Comparison of ENCODE assay signal across 23 cellular contexts in genomic region chr3:105775368-105775767, GRCh38.
DNase-seq lines count a peak whose midpoint lies in the region; ATAC-seq, FAIRE-seq and TF ChIP-seq lines count a peak whose summit lies in the region.
"Had no signal": no experiment of that assay in that cellular context is flagged by ENCODE, and none has a peak within 500 bp of the region (broad histone marks: within the 10 kb centered on the region; RNA-seq: fewer than 3 reads in every experiment).

No MANE protein-coding gene starts in this region.

- H3K9me3 Mint-ChIP-seq in activated naive CD8-positive, alpha-beta T cell treated with anti-CD3 and anti-CD28 coated beads, Interleukin-2, amount 10 ng/mL, durations not matched to agents 7 days and 5 days = peaks cover 5% of the 10 kb centered on the region
- H3K9me3 Mint-ChIP-seq in nephron = no peaks in the 10 kb centered on the region

- H3K4me2 ChIP-seq in HepG2 (ENCODE audit: low read depth, low read length) (no peak overlapping the region), OCI-LY3 (ENCODE audit: low read length) (peak overlapping the region; percentile 35; the same call in 1 of the 2 replicates)

- CTCF ChIA-PET in HepG2 (lab: Yijun Ruan, JAX; ENCODE audit: low intra/inter-chr PET ratio, low total read pairs) = no interaction called here

- BruUV-seq in HepG2 (replicated peaks; lab: Mats Ljungman, UMichigan) = no TSS peak

- H4K20me1 ChIP-seq in HepG2 (ENCODE audit: insufficient read depth, low read length) (peaks cover 11% of the 10 kb centered on the region; the same call in 1 of the 2 replicates), OCI-LY3 (ENCODE audit: insufficient read depth, low read length) (no peaks in the 10 kb centered on the region)

- peak overlapping the region; percentile 44 for H3K4me3 Mint-ChIP-seq in activated naive CD8-positive, alpha-beta T cell treated with anti-CD3 and anti-CD28 coated beads, Interleukin-2, amount 10 ng/mL, durations not matched to agents 7 days and 5 days
- no peak overlapping the region for H3K4me3 Mint-ChIP-seq in nephron

- H3K4me1 Mint-ChIP-seq in activated naive CD8-positive, alpha-beta T cell treated with anti-CD3 and anti-CD28 coated beads, Interleukin-2, amount 10 ng/mL, durations not matched to agents 7 days and 5 days = peaks cover 60% of the 10 kb centered on the region
- no peaks in the 10 kb centered on the region for H3K4me1 Mint-ChIP-seq in nephron

- no peak overlapping the region for H3K27ac ChIP-seq in HepG2 (ENCODE audit: extremely low read length, insufficient read depth, low read length)
- no peak overlapping the region for H3K27ac ChIP-seq in right lobe of liver
- no peak overlapping the region for H3K27ac ChIP-seq in OCI-LY3 (ENCODE audit: low read length)
- H3K27ac ChIP-seq: cardiac muscle cell, gastroesophageal sphincter, prostate gland, transverse colon had no signal

- DNase-seq in HepG2 (ENCODE audit: low spot score) (no peak), right lobe of liver (no peak), NCI-H226 (no peak)
- DNase-seq in activated naive CD8-positive, alpha-beta T cell treated with anti-CD3 and anti-CD28 coated beads, Interleukin-2, amount 10 ng/mL, durations not matched to agents 7 days and 5 days = no peak
- DNase-seq: activated effector memory CD4-positive, alpha-beta T cell treated with anti-CD3 and anti-CD28 coated beads, Interleukin-2, amount 50 U/mL, for 16 hours; aorta; GF-D8; islet precursor cell; NCI-H1417; NCI-H2081; NCI-H345; NCI-H82; stimulated activated CD8-positive, alpha-beta memory T cell treated with anti-CD3 and anti-CD28 coated beads, Interleukin-4, amount 100 ng/mL, for 48 hours; transverse colon had no signal

- no peak overlapping the region for H3K4me3 ChIP-seq in HepG2 (replicated peaks in 1 of 3; ENCODE audit: insufficient read depth in 1 of 3, low read depth in 2 of 3, low read length in 3 of 3)
- H3K4me3 ChIP-seq in right lobe of liver = no peak overlapping the region
- H3K4me3 ChIP-seq in OCI-LY3 (ENCODE audit: low read length) = no peak overlapping the region
- H3K4me3 ChIP-seq: cardiac muscle cell, gastroesophageal sphincter, K562, prostate gland, transverse colon had no signal

- no peaks in the 10 kb centered on the region for H3K79me2 ChIP-seq in HepG2 (ENCODE audit: insufficient read depth, low read length)
- no peaks in the 10 kb centered on the region for H3K79me2 ChIP-seq in OCI-LY3 (ENCODE audit: low read length)

- ATAC-seq in HepG2 (no peak), right lobe of liver (no peak), HG02642 (IDR thresholded peaks at IDR 0.05; ENCODE audit: poor library complexity, unreplicated experiment) (no peak), GM21576 (IDR thresholded peaks at IDR 0.05; ENCODE audit: unreplicated experiment) (no peak)
- no peak for ATAC-seq in activated naive CD8-positive, alpha-beta T cell treated with anti-CD3 and anti-CD28 coated beads, Interleukin-2, amount 10 ng/mL, durations not matched to agents 7 days and 5 days (ENCODE audit: low read depth)
- ATAC-seq: gastroesophageal sphincter, K562, SK-N-SH treated with all-trans-retinoic acid at 6 μM for 48 hours had no signal

- no peaks in the 10 kb centered on the region for H3K9me3 ChIP-seq in HepG2 (ENCODE audit: low read length)
- no peaks in the 10 kb centered on the region for H3K9me3 ChIP-seq in right lobe of liver
- H3K9me3 ChIP-seq in OCI-LY3 (ENCODE audit: insufficient read depth, low read length) = no peaks in the 10 kb centered on the region
- H3K9me3 ChIP-seq: gastroesophageal sphincter, prostate gland, transverse colon had no signal

- H3K27ac Mint-ChIP-seq in activated naive CD8-positive, alpha-beta T cell treated with anti-CD3 and anti-CD28 coated beads, Interleukin-2, amount 10 ng/mL, durations not matched to agents 7 days and 5 days = peak overlapping the region; percentile 44
- peak overlapping the region; percentile 13 to 42 (median 20) for H3K27ac Mint-ChIP-seq in nephron

- no peak for TF ChIP-seq CTCF in HepG2 (CRISPR knock-in tag; IDR thresholded peaks at IDR 0.05)
- no peak for TF ChIP-seq CTCF in right lobe of liver (IDR thresholded peaks at IDR 0.05)
- TF ChIP-seq CTCF in OCI-LY3 (IDR thresholded peaks at IDR 0.05; ENCODE audit: low read depth, low read length) = no peak
- TF ChIP-seq CTCF in nephron (IDR thresholded peaks at IDR 0.05; ENCODE audit: unreplicated experiment in 3 of 3) = no peak

- H3K36me3 ChIP-seq in HepG2 (replicated peaks in 1 of 2; ENCODE audit: control insufficient read depth in 1 of 2, insufficient read depth in 2 of 2, low read length in 2 of 2) (peaks cover 0 to 4% of the 10 kb centered on the region in 2 experiments; a peak in 2 of 5 replicates), right lobe of liver (no peaks in the 10 kb centered on the region), OCI-LY3 (replicated peaks; ENCODE audit: low read depth, low read length) (no peaks in the 10 kb centered on the region)
- H3K36me3 ChIP-seq: cardiac muscle cell, gastroesophageal sphincter, prostate gland, transverse colon had no signal

- intact Hi-C loops in HepG2 (cut with micrococcal nuclease; ENCODE audit: unreplicated experiment) (no loop called here), right lobe of liver (cut with DNase I) (no loop called here)

- H3K4me1 ChIP-seq in HepG2 (ENCODE audit: insufficient read depth, low read length) (no peaks in the 10 kb centered on the region), right lobe of liver (no peaks in the 10 kb centered on the region), OCI-LY3 (ENCODE audit: low read length) (peaks cover 26% of the 10 kb centered on the region)
- H3K4me1 ChIP-seq: prostate gland had no signal

- in situ Hi-C loops in HepG2 (cut with HindIII; ENCODE audit: extremely low pct_ligation_motif_present, low pct_unique_long_range_greater_than_20kb) = no loop called here

- POLR2A ChIA-PET in HepG2 (lab: Yijun Ruan, JAX) = no interaction called here
- POLR2A ChIA-PET in activated naive CD8-positive, alpha-beta T cell treated with anti-CD3 and anti-CD28 coated beads, Interleukin-2, amount 10 ng/mL, durations not matched to agents 7 days and 5 days (lab: Charles Lee) = no interaction called here

- no peak for FAIRE-seq in HepG2 (lab: Jason Lieb, UNC)
- FAIRE-seq: K562 had no signal

- H3K36me3 Mint-ChIP-seq in activated naive CD8-positive, alpha-beta T cell treated with anti-CD3 and anti-CD28 coated beads, Interleukin-2, amount 10 ng/mL, durations not matched to agents 7 days and 5 days = peaks cover 70% of the 10 kb centered on the region
- H3K36me3 Mint-ChIP-seq in nephron (ENCODE audit: low read depth) = peaks cover 27% of the 10 kb centered on the region

- H3K9ac ChIP-seq in HepG2 (ENCODE audit: insufficient read depth, low read depth, low read length) = no peak overlapping the region
- no peak overlapping the region for H3K9ac ChIP-seq in OCI-LY3 (ENCODE audit: low read length)

- H2AFZ ChIP-seq in HepG2 (ENCODE audit: low read length) (no peak overlapping the region), OCI-LY3 (ENCODE audit: low read depth, low read length) (no peak overlapping the region)

- 66% methylated on average over 3 of the region's 3 CpGs for WGBS in HepG2 (ENCODE audit: low lambda C conversion rate)
- 63% methylated on average over 3 of the region's 3 CpGs for WGBS in right lobe of liver (ENCODE audit: insufficient coverage, low coverage, low lambda C conversion rate, missing lambda C conversion rate)

- TF ChIP-seq POLR2A in HepG2 (IDR thresholded peaks at IDR 0.05; ENCODE audit: insufficient read depth in 1 of 2, low read depth in 2 of 2, low read length in 2 of 2) (no peak), right lobe of liver (IDR thresholded peaks at IDR 0.05) (no peak)

- no peak for TF ChIP-seq RAD21 in HepG2 (CRISPR knock-in tag; IDR thresholded peaks at IDR 0.05)

- TF ChIP-seq EP300 in HepG2 (IDR thresholded peaks at IDR 0.05; ENCODE audit: low read depth in 2 of 2, low read length in 2 of 2) (no peak), HepG2 (CRISPR knock-in tag; IDR thresholded peaks at IDR 0.05; ENCODE audit: borderline replicate concordance) (no peak)

- H3K27me3 Mint-ChIP-seq in activated naive CD8-positive, alpha-beta T cell treated with anti-CD3 and anti-CD28 coated beads, Interleukin-2, amount 10 ng/mL, durations not matched to agents 7 days and 5 days = no peaks in the 10 kb centered on the region
- no peaks in the 10 kb centered on the region for H3K27me3 Mint-ChIP-seq in nephron (ENCODE audit: low read depth)

- H3K27me3 ChIP-seq in HepG2 (ENCODE audit: control insufficient read depth in 1 of 2, insufficient read depth in 2 of 2, low read length in 2 of 2) = no peaks in the 10 kb centered on the region
- no peaks in the 10 kb centered on the region for H3K27me3 ChIP-seq in right lobe of liver
- H3K27me3 ChIP-seq in OCI-LY3 (ENCODE audit: low read depth, low read length) = no peaks in the 10 kb centered on the region
- H3K27me3 ChIP-seq: cardiac muscle cell, gastroesophageal sphincter, transverse colon had no signal

TF ChIP-seq in HepG2, 621 proteins besides CTCF, POLR2A, EP300 and RAD21 (continues in another document):
- TF ChIP-seq MAFF (IDR thresholded peaks at IDR 0.05; ENCODE audit: low read depth, low read length) (peak; percentile 39), MAFK (conservative IDR thresholded peaks at IDR 0.05 in 1 of 2, IDR thresholded peaks at IDR 0.05 in 1 of 2; ENCODE audit: low read length in 2 of 2) (peak; percentile 15 to 55; a peak in 2 of 4 replicates), ZNF367 (CRISPR knock-in tag; IDR thresholded peaks at IDR 0.05; ENCODE audit: borderline replicate concordance) (no peak), FOXP4 (CRISPR knock-in tag; IDR thresholded peaks at IDR 0.05) (no peak)
